Comparison of ENCODE assay signal across 1 cellular context in the genomic region with DNA sequence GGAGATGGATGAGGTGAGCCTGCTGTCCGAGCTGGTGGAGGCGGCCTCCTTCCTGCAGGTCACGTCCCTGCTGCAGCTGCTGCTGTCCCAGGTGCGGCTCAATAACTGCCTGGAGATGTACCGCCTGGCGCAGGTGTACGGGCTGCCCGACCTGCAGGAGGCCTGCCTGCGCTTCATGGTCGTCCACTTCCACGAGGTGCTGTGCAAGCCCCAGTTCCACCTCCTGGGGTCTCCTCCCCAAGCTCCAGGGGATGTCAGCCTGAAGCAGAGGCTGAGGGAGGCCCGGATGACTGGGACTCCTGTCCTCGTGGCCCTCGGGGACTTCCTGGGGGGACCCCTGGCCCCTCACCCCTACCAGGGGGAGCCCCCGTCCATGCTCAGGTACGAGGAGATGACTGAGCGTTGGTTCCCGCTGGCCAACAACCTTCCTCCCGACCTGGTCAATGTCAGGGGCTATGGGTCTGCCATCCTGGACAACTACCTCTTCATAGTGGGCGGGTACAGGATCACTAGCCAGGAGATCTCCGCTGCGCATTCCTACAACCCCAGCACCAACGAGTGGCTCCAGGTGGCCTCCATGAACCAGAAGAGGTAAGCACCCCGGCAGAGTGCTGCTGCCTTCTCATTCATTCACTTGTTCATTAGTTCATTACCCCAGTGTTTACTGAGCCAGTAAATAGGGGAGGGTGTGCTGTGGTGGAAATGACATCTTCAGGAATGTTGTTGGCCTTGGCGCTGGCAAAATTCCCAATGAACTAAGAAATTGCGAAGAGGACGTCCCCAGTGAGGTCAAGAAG.
TF ChIP-seq lines count a peak whose summit lies in the region.

No MANE protein-coding gene starts in this region.

TF ChIP-seq in GM12878, 131 proteins besides CTCF, POLR2A, EP300 and RAD21:
- TF ChIP-seq, protein P1, sequence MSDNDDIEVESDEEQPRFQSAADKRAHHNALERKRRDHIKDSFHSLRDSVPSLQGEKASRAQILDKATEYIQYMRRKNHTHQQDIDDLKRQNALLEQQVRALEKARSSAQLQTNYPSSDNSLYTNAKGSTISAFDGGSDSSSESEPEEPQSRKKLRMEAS (IDR thresholded peaks at IDR 0.05; ENCODE audit: low read depth, low read length) = 0 out of 2 replicates have a peak, but pooled peaks have one; percentile 0
- peak; percentile 53 for TF ChIP-seq POLR2AphosphoS5 (IDR thresholded peaks at IDR 0.05; ENCODE audit: low read length)
- TF ChIP-seq, protein P2, sequence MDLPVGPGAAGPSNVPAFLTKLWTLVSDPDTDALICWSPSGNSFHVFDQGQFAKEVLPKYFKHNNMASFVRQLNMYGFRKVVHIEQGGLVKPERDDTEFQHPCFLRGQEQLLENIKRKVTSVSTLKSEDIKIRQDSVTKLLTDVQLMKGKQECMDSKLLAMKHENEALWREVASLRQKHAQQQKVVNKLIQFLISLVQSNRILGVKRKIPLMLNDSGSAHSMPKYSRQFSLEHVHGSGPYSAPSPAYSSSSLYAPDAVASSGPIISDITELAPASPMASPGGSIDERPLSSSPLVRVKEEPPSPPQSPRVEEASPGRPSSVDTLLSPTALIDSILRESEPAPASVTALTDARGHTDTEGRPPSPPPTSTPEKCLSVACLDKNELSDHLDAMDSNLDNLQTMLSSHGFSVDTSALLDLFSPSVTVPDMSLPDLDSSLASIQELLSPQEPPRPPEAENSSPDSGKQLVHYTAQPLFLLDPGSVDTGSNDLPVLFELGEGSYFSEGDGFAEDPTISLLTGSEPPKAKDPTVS (IDR thresholded peaks at IDR 0.05; ENCODE audit: low read depth, low read length) = no peak
- TF ChIP-seq ZNF24 (IDR thresholded peaks at IDR 0.05) = peak; percentile 55
- TF ChIP-seq SIN3A (IDR thresholded peaks at IDR 0.05; ENCODE audit: low read depth, low read length) = 0 out of 2 replicates have a peak, but pooled peaks have one; percentile 27
- TF ChIP-seq NFYA (IDR thresholded peaks at IDR 0.05; ENCODE audit: borderline replicate concordance, low read depth, low read length) = no peak
- TF ChIP-seq ETV6 (conservative IDR thresholded peaks at IDR 0.05 in 1 of 2, IDR thresholded peaks at IDR 0.05 in 1 of 2; ENCODE audit: borderline replicate concordance in 1 of 2, low read depth in 1 of 2) = 0 out of 4 replicates have a peak, but pooled peaks of 1 of the 2 experiments have one; percentile 2
- TF ChIP-seq TCF12 (IDR thresholded peaks at IDR 0.05; ENCODE audit: low read depth, low read length) = 0 out of 2 replicates have a peak, but pooled peaks have one; percentile 3
- no peak for TF ChIP-seq STAT3 (IDR thresholded peaks at IDR 0.05; ENCODE audit: low read depth, low read length)
